1 cellular context compared by ENCODE assay signal in the genomic region with DNA sequence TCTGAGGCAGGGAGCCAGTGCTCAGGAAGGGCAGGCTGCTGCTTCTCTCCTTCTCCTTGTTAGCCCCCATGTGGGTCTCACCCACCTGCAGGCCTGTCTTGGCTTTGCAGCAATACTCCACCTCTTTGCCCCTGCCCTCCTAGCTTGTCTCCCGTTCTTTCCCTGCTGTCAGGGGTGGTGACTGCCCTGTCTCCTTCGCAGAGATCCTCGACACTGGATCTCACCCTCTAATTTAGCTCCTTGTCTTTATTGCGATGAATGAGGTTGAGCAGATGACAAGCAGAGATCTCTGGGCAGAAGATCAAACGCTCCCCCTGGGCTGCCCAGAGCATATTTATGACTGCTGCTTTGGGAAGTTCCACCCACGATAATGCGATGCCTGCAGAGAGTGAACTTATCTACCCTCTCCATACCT.
TF ChIP-seq lines count a peak whose summit lies in the region.

No MANE protein-coding gene starts in this region.

TF ChIP-seq in HepG2, 621 proteins besides CTCF, POLR2A, EP300 and RAD21 (continued from another document):
- TF ChIP-seq, protein P1, sequence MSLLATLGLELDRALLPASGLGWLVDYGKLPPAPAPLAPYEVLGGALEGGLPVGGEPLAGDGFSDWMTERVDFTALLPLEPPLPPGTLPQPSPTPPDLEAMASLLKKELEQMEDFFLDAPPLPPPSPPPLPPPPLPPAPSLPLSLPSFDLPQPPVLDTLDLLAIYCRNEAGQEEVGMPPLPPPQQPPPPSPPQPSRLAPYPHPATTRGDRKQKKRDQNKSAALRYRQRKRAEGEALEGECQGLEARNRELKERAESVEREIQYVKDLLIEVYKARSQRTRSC (CRISPR knock-in tag; IDR thresholded peaks at IDR 0.05; ENCODE audit: low read depth) = no peak
- no peak for TF ChIP-seq CCDC6 (CRISPR knock-in tag; IDR thresholded peaks at IDR 0.05)
- no peak for TF ChIP-seq STAG1 (CRISPR knock-in tag; IDR thresholded peaks at IDR 0.05)
- TF ChIP-seq ZNF232 (CRISPR knock-in tag; IDR thresholded peaks at IDR 0.05; ENCODE audit: borderline replicate concordance) = no peak
- TF ChIP-seq MIER3 (CRISPR knock-in tag; IDR thresholded peaks at IDR 0.05; ENCODE audit: borderline replicate concordance) = no peak
- TF ChIP-seq, protein P2, sequence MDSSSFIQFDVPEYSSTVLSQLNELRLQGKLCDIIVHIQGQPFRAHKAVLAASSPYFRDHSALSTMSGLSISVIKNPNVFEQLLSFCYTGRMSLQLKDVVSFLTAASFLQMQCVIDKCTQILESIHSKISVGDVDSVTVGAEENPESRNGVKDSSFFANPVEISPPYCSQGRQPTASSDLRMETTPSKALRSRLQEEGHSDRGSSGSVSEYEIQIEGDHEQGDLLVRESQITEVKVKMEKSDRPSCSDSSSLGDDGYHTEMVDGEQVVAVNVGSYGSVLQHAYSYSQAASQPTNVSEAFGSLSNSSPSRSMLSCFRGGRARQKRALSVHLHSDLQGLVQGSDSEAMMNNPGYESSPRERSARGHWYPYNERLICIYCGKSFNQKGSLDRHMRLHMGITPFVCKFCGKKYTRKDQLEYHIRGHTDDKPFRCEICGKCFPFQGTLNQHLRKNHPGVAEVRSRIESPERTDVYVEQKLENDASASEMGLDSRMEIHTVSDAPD (CRISPR knock-in tag; IDR thresholded peaks at IDR 0.05) = no peak
- TF ChIP-seq ZNF775 (CRISPR knock-in tag; IDR thresholded peaks at IDR 0.05; ENCODE audit: borderline replicate concordance) = no peak
- TF ChIP-seq, protein P3, sequence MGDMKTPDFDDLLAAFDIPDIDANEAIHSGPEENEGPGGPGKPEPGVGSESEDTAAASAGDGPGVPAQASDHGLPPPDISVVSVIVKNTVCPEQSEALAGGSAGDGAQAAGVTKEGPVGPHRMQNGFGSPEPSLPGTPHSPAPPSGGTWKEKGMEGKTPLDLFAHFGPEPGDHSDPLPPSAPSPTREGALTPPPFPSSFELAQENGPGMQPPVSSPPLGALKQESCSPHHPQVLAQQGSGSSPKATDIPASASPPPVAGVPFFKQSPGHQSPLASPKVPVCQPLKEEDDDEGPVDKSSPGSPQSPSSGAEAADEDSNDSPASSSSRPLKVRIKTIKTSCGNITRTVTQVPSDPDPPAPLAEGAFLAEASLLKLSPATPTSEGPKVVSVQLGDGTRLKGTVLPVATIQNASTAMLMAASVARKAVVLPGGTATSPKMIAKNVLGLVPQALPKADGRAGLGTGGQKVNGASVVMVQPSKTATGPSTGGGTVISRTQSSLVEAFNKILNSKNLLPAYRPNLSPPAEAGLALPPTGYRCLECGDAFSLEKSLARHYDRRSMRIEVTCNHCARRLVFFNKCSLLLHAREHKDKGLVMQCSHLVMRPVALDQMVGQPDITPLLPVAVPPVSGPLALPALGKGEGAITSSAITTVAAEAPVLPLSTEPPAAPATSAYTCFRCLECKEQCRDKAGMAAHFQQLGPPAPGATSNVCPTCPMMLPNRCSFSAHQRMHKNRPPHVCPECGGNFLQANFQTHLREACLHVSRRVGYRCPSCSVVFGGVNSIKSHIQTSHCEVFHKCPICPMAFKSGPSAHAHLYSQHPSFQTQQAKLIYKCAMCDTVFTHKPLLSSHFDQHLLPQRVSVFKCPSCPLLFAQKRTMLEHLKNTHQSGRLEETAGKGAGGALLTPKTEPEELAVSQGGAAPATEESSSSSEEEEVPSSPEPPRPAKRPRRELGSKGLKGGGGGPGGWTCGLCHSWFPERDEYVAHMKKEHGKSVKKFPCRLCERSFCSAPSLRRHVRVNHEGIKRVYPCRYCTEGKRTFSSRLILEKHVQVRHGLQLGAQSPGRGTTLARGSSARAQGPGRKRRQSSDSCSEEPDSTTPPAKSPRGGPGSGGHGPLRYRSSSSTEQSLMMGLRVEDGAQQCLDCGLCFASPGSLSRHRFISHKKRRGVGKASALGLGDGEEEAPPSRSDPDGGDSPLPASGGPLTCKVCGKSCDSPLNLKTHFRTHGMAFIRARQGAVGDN (CRISPR knock-in tag; IDR thresholded peaks at IDR 0.05) = no peak
- TF ChIP-seq, protein P4, sequence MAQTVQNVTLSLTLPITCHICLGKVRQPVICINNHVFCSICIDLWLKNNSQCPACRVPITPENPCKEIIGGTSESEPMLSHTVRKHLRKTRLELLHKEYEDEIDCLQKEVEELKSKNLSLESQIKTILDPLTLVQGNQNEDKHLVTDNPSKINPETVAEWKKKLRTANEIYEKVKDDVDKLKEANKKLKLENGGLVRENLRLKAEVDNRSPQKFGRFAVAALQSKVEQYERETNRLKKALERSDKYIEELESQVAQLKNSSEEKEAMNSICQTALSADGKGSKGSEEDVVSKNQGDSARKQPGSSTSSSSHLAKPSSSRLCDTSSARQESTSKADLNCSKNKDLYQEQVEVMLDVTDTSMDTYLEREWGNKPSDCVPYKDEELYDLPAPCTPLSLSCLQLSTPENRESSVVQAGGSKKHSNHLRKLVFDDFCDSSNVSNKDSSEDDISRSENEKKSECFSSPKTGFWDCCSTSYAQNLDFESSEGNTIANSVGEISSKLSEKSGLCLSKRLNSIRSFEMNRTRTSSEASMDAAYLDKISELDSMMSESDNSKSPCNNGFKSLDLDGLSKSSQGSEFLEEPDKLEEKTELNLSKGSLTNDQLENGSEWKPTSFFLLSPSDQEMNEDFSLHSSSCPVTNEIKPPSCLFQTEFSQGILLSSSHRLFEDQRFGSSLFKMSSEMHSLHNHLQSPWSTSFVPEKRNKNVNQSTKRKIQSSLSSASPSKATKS (CRISPR knock-in tag; IDR thresholded peaks at IDR 0.05) = no peak
- no peak for TF ChIP-seq STAT5B (CRISPR knock-in tag; IDR thresholded peaks at IDR 0.05)
- no peak for TF ChIP-seq FOXJ3 (CRISPR knock-in tag; IDR thresholded peaks at IDR 0.05; ENCODE audit: borderline replicate concordance)
- TF ChIP-seq MAF1 (CRISPR knock-in tag; IDR thresholded peaks at IDR 0.05; ENCODE audit: borderline replicate concordance) = no peak
- TF ChIP-seq, protein P5, sequence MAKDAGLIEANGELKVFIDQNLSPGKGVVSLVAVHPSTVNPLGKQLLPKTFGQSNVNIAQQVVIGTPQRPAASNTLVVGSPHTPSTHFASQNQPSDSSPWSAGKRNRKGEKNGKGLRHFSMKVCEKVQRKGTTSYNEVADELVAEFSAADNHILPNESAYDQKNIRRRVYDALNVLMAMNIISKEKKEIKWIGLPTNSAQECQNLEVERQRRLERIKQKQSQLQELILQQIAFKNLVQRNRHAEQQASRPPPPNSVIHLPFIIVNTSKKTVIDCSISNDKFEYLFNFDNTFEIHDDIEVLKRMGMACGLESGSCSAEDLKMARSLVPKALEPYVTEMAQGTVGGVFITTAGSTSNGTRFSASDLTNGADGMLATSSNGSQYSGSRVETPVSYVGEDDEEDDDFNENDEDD (CRISPR knock-in tag; IDR thresholded peaks at IDR 0.05; ENCODE audit: borderline replicate concordance) = no peak
- no peak for TF ChIP-seq CBX1 (IDR thresholded peaks at IDR 0.05; ENCODE audit: low read depth)
- TF ChIP-seq, protein P6, sequence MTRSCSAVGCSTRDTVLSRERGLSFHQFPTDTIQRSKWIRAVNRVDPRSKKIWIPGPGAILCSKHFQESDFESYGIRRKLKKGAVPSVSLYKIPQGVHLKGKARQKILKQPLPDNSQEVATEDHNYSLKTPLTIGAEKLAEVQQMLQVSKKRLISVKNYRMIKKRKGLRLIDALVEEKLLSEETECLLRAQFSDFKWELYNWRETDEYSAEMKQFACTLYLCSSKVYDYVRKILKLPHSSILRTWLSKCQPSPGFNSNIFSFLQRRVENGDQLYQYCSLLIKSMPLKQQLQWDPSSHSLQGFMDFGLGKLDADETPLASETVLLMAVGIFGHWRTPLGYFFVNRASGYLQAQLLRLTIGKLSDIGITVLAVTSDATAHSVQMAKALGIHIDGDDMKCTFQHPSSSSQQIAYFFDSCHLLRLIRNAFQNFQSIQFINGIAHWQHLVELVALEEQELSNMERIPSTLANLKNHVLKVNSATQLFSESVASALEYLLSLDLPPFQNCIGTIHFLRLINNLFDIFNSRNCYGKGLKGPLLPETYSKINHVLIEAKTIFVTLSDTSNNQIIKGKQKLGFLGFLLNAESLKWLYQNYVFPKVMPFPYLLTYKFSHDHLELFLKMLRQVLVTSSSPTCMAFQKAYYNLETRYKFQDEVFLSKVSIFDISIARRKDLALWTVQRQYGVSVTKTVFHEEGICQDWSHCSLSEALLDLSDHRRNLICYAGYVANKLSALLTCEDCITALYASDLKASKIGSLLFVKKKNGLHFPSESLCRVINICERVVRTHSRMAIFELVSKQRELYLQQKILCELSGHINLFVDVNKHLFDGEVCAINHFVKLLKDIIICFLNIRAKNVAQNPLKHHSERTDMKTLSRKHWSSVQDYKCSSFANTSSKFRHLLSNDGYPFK (CRISPR knock-in tag; IDR thresholded peaks at IDR 0.05; ENCODE audit: borderline replicate concordance) = no peak
- no peak for TF ChIP-seq ZNF460 (CRISPR knock-in tag; IDR thresholded peaks at IDR 0.05; ENCODE audit: borderline replicate concordance)
- no peak for TF ChIP-seq SPEN (CRISPR knock-in tag; IDR thresholded peaks at IDR 0.05; ENCODE audit: low read depth)
- TF ChIP-seq ZFAT (CRISPR knock-in tag; conservative IDR thresholded peaks at IDR 0.05) = no peak
- TF ChIP-seq ZNF337 (CRISPR knock-in tag; IDR thresholded peaks at IDR 0.05; ENCODE audit: borderline replicate concordance, low read depth) = no peak
